18 cellular contexts compared by ENCODE assay signal in the genomic region with DNA sequence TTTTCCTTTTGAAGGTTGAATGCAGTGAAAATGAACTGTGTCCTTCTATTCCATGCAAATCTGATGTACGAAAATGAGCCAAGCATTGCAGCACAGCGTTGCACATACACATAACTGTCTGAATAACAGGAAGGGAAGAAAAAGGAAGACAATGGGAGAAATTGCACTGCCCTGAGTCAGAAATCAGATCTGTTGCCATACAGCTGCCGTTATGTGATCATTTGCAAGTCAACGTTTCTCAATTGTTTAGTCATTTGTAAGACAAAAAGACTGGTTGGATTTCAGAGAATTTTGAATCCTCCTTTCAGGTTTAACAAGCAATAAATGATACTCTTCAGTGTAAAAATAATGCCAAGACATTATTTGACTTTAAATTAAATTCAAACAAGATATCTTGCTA.
DNase-seq lines count a peak whose midpoint lies in the region; ATAC-seq and TF ChIP-seq lines count a peak whose summit lies in the region.
"Had no signal": no experiment of that assay in that cellular context is flagged by ENCODE, and none has a peak within 500 bp of the region (broad histone marks: within the 10 kb centered on the region; RNA-seq: fewer than 3 reads in every experiment).

No MANE protein-coding gene starts in this region.

- TF ChIP-seq CTCF in AG09319 (IDR thresholded peaks at IDR 0.05; ENCODE audit: low read depth, low read length) (no peak), endodermal cell (conservative IDR thresholded peaks at IDR 0.05) (no peak), stomach (IDR thresholded peaks at IDR 0.05) (no peak)

- peaks cover 2% of the 10 kb centered on the region for H3K36me3 Mint-ChIP-seq in endodermal cell (ENCODE audit: low read depth)
- H3K36me3 Mint-ChIP-seq: activated naive CD4-positive, alpha-beta T cell treated with anti-CD3 and anti-CD28 coated beads, Interleukin-2, amount 50 U/mL, for 24 hours had no signal

- H3K4me1 ChIP-seq in endodermal cell (ENCODE audit: control insufficient read depth, insufficient read depth, low read length) (no peaks in the 10 kb centered on the region), stomach (no peaks in the 10 kb centered on the region)
- H3K4me1 ChIP-seq: lower lobe of right lung, parathyroid adenoma had no signal

- no peak overlapping the region for H3K9ac ChIP-seq in endodermal cell (ENCODE audit: extremely low read depth, low read length, poor library complexity, severe bottlenecking)
- H3K9ac ChIP-seq: parathyroid adenoma had no signal

- H3K9me3 ChIP-seq in endodermal cell (ENCODE audit: control insufficient read depth, low read length), result peaks cover 11% of the 10 kb centered on the region
- peaks cover 0 to 7% (median 0%) of the 10 kb centered on the region in 4 donors for H3K9me3 ChIP-seq in stomach
- H3K9me3 ChIP-seq: lower lobe of right lung had no signal

- intact Hi-C loops in stomach (cut with DNase I; ENCODE audit: low total_unique reads), result no loop called here

- no peak overlapping the region for H3K27ac Mint-ChIP-seq in endodermal cell
- H3K27ac Mint-ChIP-seq: activated naive CD4-positive, alpha-beta T cell treated with anti-CD3 and anti-CD28 coated beads, Interleukin-2, amount 50 U/mL, for 24 hours had no signal

- H3K27me3 ChIP-seq in endodermal cell (ENCODE audit: control insufficient read depth, insufficient read depth, low read length, poor library complexity, severe bottlenecking) (no peaks in the 10 kb centered on the region), stomach (no peaks in the 10 kb centered on the region)

- no peak for ATAC-seq in HG03108 (IDR thresholded peaks at IDR 0.05; ENCODE audit: unreplicated experiment)
- ATAC-seq: GM12878, lower lobe of right lung had no signal

- no peak overlapping the region for H3K4me3 Mint-ChIP-seq in endodermal cell
- H3K4me3 Mint-ChIP-seq: activated naive CD4-positive, alpha-beta T cell treated with anti-CD3 and anti-CD28 coated beads, Interleukin-2, amount 50 U/mL, for 24 hours had no signal

- 63 to 69% methylated on average over 3 to 4 of the region's 4 CpGs for WGBS in endodermal cell (ENCODE audit: insufficient coverage in 1 of 2, insufficient read length in 1 of 2), 2 experiments
- 45 to 64% (median 54%) methylated on average over 4 of the region's 4 CpGs for WGBS in stomach, 5 donors

- TF ChIP-seq EP300 in stomach (IDR thresholded peaks at IDR 0.05), result no peak

- no peak for TF ChIP-seq POLR2A in stomach (IDR thresholded peaks at IDR 0.05)

- H3K9me3 Mint-ChIP-seq in endodermal cell, result peaks cover 14% of the 10 kb centered on the region
- H3K9me3 Mint-ChIP-seq: activated naive CD4-positive, alpha-beta T cell treated with anti-CD3 and anti-CD28 coated beads, Interleukin-2, amount 50 U/mL, for 24 hours had no signal

- H3K4me3 ChIP-seq in endodermal cell (ENCODE audit: low read length) (no peak overlapping the region), stomach (no peak overlapping the region)
- H3K4me3 ChIP-seq: coronary artery, GM12878, lower lobe of right lung had no signal

- no peaks in the 10 kb centered on the region for H3K4me1 Mint-ChIP-seq in endodermal cell
- H3K4me1 Mint-ChIP-seq: activated naive CD4-positive, alpha-beta T cell treated with anti-CD3 and anti-CD28 coated beads, Interleukin-2, amount 50 U/mL, for 24 hours had no signal

- DNase-seq in AG09319 (ENCODE audit: extremely low read depth, low read depth), result peak; percentile 36
- DNase-seq in M059J (ENCODE audit: low read depth), result peak; percentile 41
- DNase-seq in dermis microvascular lymphatic vessel endothelial cell (ENCODE audit: low read depth in 2 of 2), result peak; percentile 80 to 97
- peak; percentile 85 to 91 for DNase-seq in lung microvascular endothelial cell (ENCODE audit: low read depth in 2 of 2)
- no peak for DNase-seq in endodermal cell
- DNase-seq in RPMI8226, result no peak
- no peak for DNase-seq in stomach
- DNase-seq: activated CD8-positive, alpha-beta memory T cell treated with anti-CD3 and anti-CD28 coated beads, Interleukin-2, amount 50 U/mL, for 48 hours; DMS53; lower lobe of right lung; NCI-H1048; SHP77 treated with DMSO at 0.1 percent for 48 hours had no signal

- no peaks in the 10 kb centered on the region for H3K27me3 Mint-ChIP-seq in endodermal cell (ENCODE audit: insufficient read depth)
- H3K27me3 Mint-ChIP-seq: activated naive CD4-positive, alpha-beta T cell treated with anti-CD3 and anti-CD28 coated beads, Interleukin-2, amount 50 U/mL, for 24 hours had no signal

- no peak overlapping the region for H3K27ac ChIP-seq in endodermal cell (ENCODE audit: low read depth, low read length)
- no peak overlapping the region for H3K27ac ChIP-seq in stomach
- H3K27ac ChIP-seq: coronary artery, HL-60, lower lobe of right lung, parathyroid adenoma had no signal

- H3K36me3 ChIP-seq in endodermal cell (ENCODE audit: control insufficient read depth, insufficient read depth, low read length), result no peaks in the 10 kb centered on the region
- no peaks in the 10 kb centered on the region for H3K36me3 ChIP-seq in stomach
- H3K36me3 ChIP-seq: lower lobe of right lung had no signal

Comparison
In these comparisons a context has a peak if more than half of its experiments do, and no peak if none do; other contexts are left out.
1. DNase-seq: peak in AG09319 (single experiment), M059J (single experiment), dermis microvascular lymphatic vessel endothelial cell (2 of 2) and lung microvascular endothelial cell (2 of 2); none in endodermal cell (single experiment), RPMI8226 (single experiment) and stomach (single experiment).